In the genomic region with DNA sequence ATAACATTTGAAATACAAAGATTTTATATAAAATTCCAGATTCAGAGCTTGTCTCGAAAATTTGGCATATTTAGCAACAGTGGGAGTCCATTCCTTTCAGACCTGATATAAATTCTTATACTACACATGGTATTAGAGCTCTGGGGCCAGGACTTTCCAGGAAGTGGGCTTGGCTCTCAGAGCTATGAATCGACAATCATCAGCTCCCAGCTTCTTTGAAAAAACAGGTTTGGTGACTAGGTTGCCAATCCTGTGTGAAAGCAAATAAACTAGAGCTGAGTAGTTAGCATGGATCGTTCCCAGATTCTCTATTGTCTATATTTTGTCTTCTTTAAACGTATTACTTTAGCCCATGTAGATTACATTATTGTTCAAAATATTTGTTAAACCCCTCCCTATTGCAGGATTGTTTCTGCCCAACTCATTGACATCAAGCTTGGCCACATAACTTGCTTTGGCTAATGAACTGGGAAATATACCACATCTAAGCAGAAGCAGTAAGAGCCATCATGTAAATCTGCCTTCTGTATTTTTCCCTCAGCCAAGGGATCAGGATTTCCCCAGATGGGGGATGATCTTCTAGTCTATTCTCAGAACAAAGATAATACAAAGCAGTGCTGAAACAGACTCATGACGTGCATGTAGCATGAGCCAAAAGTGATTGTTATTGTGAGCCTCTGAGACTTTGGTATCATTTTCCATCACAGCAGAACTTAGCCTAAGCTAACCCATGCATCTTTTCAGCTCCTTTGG, we compare ENCODE assay signal across 10 cellular contexts.
A peak's percentile ranks its signal among the peaks of the same experiment; 100 is the strongest.
DNase-seq lines count a peak whose midpoint lies in the region; ATAC-seq lines count a peak whose summit lies in the region.
"Had no signal": no experiment of that assay in that cellular context is flagged by ENCODE, and none has a peak within 500 bp of the region (broad histone marks: within the 10 kb centered on the region; RNA-seq: fewer than 3 reads in every experiment).

No MANE protein-coding gene starts in this region.

- DNase-seq in DMS79 treated with DMSO at 0.1 percent for 48 hours (lab: John Stamatoyannopoulos, UW) (peak; percentile 68), NCI-H526 treated with DMSO at 0.1 percent for 48 hours (lab: John Stamatoyannopoulos, UW) (peak; percentile 56), islet precursor cell (peak; percentile 58), germinal center (ENCODE audit: low spot score) (no peak)
- DNase-seq in effector CD8-positive, alpha-beta T cell (lab: John Stamatoyannopoulos, UW) = no peak
- DNase-seq: activated naive CD4-positive, alpha-beta T cell treated with anti-CD3 and anti-CD28 coated beads, Interleukin-2, amount 10 ng/mL, durations not matched to agents 7 days and 5 days; upper lobe of left lung had no signal

- ATAC-seq in HG03045 (IDR thresholded peaks at IDR 0.05; ENCODE audit: unreplicated experiment) (peak; percentile 39), GM18502 (IDR thresholded peaks at IDR 0.05; ENCODE audit: poor library complexity, unreplicated experiment) (no peak), HG02884 (IDR thresholded peaks at IDR 0.05; ENCODE audit: unreplicated experiment) (no peak)

Comparison
In these comparisons a context has a peak if more than half of its experiments do, and no peak if none do; other contexts are left out.
1. DNase-seq: peak in DMS79 treated with DMSO at 0.1 percent for 48 hours (single experiment), NCI-H526 treated with DMSO at 0.1 percent for 48 hours (single experiment) and islet precursor cell (single experiment); none in germinal center (single experiment) and effector CD8-positive, alpha-beta T cell (single experiment).